In the genomic region with DNA sequence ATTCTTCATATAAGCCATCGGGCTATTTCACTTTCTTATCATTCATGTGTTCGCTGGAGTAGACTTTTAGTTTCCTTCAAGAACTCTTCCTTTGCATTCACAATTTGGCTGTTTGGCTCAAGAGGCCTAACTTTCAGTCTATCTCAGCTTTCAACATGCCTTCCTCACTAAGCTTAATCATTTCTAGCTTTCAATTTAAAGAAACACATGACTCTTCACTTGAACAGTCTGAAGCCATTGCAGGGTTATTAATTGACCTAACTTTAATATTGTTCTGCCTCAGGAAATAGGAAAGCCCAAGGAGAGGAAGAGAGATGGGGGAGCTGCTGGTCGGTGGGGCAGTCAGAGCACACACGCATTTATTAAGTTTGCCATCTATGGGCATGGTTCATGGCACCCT, we compare ENCODE assay signal across 23 cellular contexts.
DNase-seq lines count a peak whose midpoint lies in the region; ATAC-seq, FAIRE-seq and TF ChIP-seq lines count a peak whose summit lies in the region.
"Had no signal": no experiment of that assay in that cellular context is flagged by ENCODE, and none has a peak within 500 bp of the region (broad histone marks: within the 10 kb centered on the region; RNA-seq: fewer than 3 reads in every experiment).

No MANE protein-coding gene starts in this region.

- no peaks in the 10 kb centered on the region for H3K36me3 ChIP-seq in GM12878 (ENCODE audit: control insufficient read depth in 2 of 2, insufficient read depth in 2 of 2, low read length in 1 of 2)
- H3K36me3 ChIP-seq: adrenal gland, heart right ventricle, neural progenitor cell, SJCRH30, stomach had no signal

- no peak for TF ChIP-seq RAD21 in GM12878 (IDR thresholded peaks at IDR 0.05; ENCODE audit: insufficient read depth, low read depth, low read length)

- no peaks in the 10 kb centered on the region for H3K4me1 ChIP-seq in GM12878 (ENCODE audit: control insufficient read depth, insufficient read depth, low read length)
- H3K4me1 ChIP-seq: adrenal gland, heart right ventricle, SJCRH30, stomach had no signal

- no peak for TF ChIP-seq POLR2A in GM12878 (IDR thresholded peaks at IDR 0.05; ENCODE audit: low read depth, low read length)

- FAIRE-seq in GM12878 (lab: Jason Lieb, UNC): no peak
- FAIRE-seq: islet of Langerhans had no signal

- DNase-seq in GM12878 (ENCODE audit: low read depth, low spot score): no peak
- no peak for DNase-seq in NCI-H1105 (lab: John Stamatoyannopoulos, UW)
- no peak for DNase-seq in NCI-H524 (lab: John Stamatoyannopoulos, UW)
- DNase-seq in T-helper 2 cell: no peak
- DNase-seq in middle frontal gyrus (ENCODE audit: extremely low spot score, low spot score): no peak
- DNase-seq: activated effector memory CD4-positive, alpha-beta T cell treated with Interleukin-2 at 50 U/mL for 16 hours; adrenal gland; caudate nucleus; effector CD4-positive, alpha-beta T cell; GM23248; heart right ventricle; NCI-H1694 treated with DMSO at 0.1 percent for 48 hours; NCI-H446 treated with DMSO at 0.1 percent for 48 hours; OCI-M1; retina; SJCRH30; stomach had no signal

- in situ Hi-C loops in GM12878 (cut with MboI): no loop called here

- no peaks in the 10 kb centered on the region for H3K27me3 ChIP-seq in GM12878 (replicated peaks in 1 of 2; ENCODE audit: control insufficient read depth in 2 of 2, insufficient read depth in 2 of 2, low read length in 1 of 2)
- H3K27me3 ChIP-seq: adrenal gland, heart right ventricle, neural progenitor cell, SJCRH30, stomach had no signal

- POLR2A ChIA-PET in GM12878 (lab: Charles Lee): no interaction called here

- CTCF ChIA-PET in GM12878 (lab: Yijun Ruan, JAX): no interaction called here

- H3K4me2 ChIP-seq in GM12878 (ENCODE audit: control insufficient read depth, insufficient read depth): no peak overlapping the region
- H3K4me2 ChIP-seq: neural progenitor cell had no signal

- WGBS in GM12878 (ENCODE audit: insufficient coverage, insufficient replicate concordance, low lambda C conversion rate, missing lambda C conversion rate): 15% methylated on average over 4 of the region's 4 CpGs

- H3K79me2 ChIP-seq in GM12878 (ENCODE audit: control insufficient read depth, insufficient read depth, low read length): no peaks in the 10 kb centered on the region

- no peaks in the 10 kb centered on the region for H4K20me1 ChIP-seq in GM12878 (ENCODE audit: control insufficient read depth, insufficient read depth)

- BruUV-seq in GM12878 (replicated peaks; lab: Mats Ljungman, UMichigan): no TSS peak

- intact Hi-C loops in GM12878 (cut with micrococcal nuclease; ENCODE audit: unreplicated experiment): no loop called here

- no peak overlapping the region for H3K9ac ChIP-seq in GM12878 (ENCODE audit: control insufficient read depth, insufficient read depth, low read length)
- H3K9ac ChIP-seq: GM23248, neural progenitor cell had no signal

- no peak overlapping the region for H3K27ac ChIP-seq in GM12878 (ENCODE audit: control insufficient read depth, insufficient read depth)
- H3K27ac ChIP-seq: adrenal gland, GM23248, heart right ventricle, neural progenitor cell, SJCRH30, stomach had no signal

- no peak overlapping the region for H3K4me3 ChIP-seq in GM12878
- H3K4me3 ChIP-seq: adrenal gland, GM23248, heart right ventricle, neural progenitor cell, SJCRH30, stomach had no signal

- TF ChIP-seq EP300 in GM12878 (IDR thresholded peaks at IDR 0.05; ENCODE audit: borderline replicate concordance in 1 of 2, control insufficient read depth in 1 of 2, low read depth in 2 of 2, low read length in 2 of 2): no peak

- SMC1A ChIA-PET in GM12878 (lab: Charles Lee; ENCODE audit: uncharacterized antibody, unreplicated experiment): interaction anchor here (0.5 kb wide), 1 partner anchor 9 kb away, joined by 3 read pairs; no protein-coding TSS in a partner anchor

- TF ChIP-seq CTCF in GM12878 (IDR thresholded peaks at IDR 0.05 in 2 of 3, conservative IDR thresholded peaks at IDR 0.05 in 1 of 3; ENCODE audit: control insufficient read depth in 2 of 3, extremely low read depth in 1 of 3, insufficient read depth in 1 of 3, low read depth in 3 of 3, low read length in 3 of 3): no peak

- no peak overlapping the region for H2AFZ ChIP-seq in GM12878 (ENCODE audit: control insufficient read depth, low read depth, low read length)
- H2AFZ ChIP-seq: GM23248, neural progenitor cell had no signal

- RAD21 ChIA-PET in GM12878 (lab: Charles Lee; ENCODE audit: unreplicated experiment): no interaction called here

- peak; percentile 82 for ATAC-seq in GM18870 (IDR thresholded peaks at IDR 0.05; ENCODE audit: unreplicated experiment)
- ATAC-seq in GM21576 (IDR thresholded peaks at IDR 0.05; ENCODE audit: unreplicated experiment): peak; percentile 47
- peak; percentile 85 for ATAC-seq in HG03064 (IDR thresholded peaks at IDR 0.05; ENCODE audit: low read depth, unreplicated experiment)
- peak; percentile 77 for ATAC-seq in GM12878
- ATAC-seq: activated CD4-positive, CD25-positive, alpha-beta regulatory T cell treated with anti-CD3 and anti-CD28 coated beads, Interleukin-2, amount 50 U/mL, for 24 hours; heart right ventricle had no signal

- H3K9me3 ChIP-seq in GM12878 (replicated peaks; ENCODE audit: control insufficient read depth, insufficient read depth, low read length): no peaks in the 10 kb centered on the region
- H3K9me3 ChIP-seq: adrenal gland, heart right ventricle, SJCRH30, stomach had no signal

TF ChIP-seq in GM12878, 131 proteins besides CTCF, POLR2A, EP300 and RAD21 (continues in another document):
- TF ChIP-seq SUZ12 (IDR thresholded peaks at IDR 0.05; ENCODE audit: unreplicated experiment) (no peak), POLR2AphosphoS5 (IDR thresholded peaks at IDR 0.05; ENCODE audit: low read length) (no peak), CHD2 (IDR thresholded peaks at IDR 0.05; ENCODE audit: borderline replicate concordance, low read depth, low read length) (no peak), PAX5 (IDR thresholded peaks at IDR 0.05; ENCODE audit: borderline replicate concordance, low read depth, low read length) (no peak), TBL1XR1 (IDR thresholded peaks at IDR 0.05; ENCODE audit: low read depth, low read length) (no peak), SMAD1 (IDR thresholded peaks at IDR 0.05; ENCODE audit: low read depth, partially characterized antibody) (no peak), ZNF217 (IDR thresholded peaks at IDR 0.05) (no peak)
- TF ChIP-seq, protein P1, sequence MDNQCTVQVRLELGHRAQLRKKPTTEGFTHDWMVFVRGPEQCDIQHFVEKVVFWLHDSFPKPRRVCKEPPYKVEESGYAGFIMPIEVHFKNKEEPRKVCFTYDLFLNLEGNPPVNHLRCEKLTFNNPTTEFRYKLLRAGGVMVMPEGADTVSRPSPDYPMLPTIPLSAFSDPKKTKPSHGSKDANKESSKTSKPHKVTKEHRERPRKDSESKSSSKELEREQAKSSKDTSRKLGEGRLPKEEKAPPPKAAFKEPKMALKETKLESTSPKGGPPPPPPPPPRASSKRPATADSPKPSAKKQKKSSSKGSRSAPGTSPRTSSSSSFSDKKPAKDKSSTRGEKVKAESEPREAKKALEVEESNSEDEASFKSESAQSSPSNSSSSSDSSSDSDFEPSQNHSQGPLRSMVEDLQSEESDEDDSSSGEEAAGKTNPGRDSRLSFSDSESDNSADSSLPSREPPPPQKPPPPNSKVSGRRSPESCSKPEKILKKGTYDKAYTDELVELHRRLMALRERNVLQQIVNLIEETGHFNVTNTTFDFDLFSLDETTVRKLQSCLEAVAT (IDR thresholded peaks at IDR 0.05): no peak
- TF ChIP-seq, protein P2, sequence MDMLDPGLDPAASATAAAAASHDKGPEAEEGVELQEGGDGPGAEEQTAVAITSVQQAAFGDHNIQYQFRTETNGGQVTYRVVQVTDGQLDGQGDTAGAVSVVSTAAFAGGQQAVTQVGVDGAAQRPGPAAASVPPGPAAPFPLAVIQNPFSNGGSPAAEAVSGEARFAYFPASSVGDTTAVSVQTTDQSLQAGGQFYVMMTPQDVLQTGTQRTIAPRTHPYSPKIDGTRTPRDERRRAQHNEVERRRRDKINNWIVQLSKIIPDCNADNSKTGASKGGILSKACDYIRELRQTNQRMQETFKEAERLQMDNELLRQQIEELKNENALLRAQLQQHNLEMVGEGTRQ (IDR thresholded peaks at IDR 0.05; ENCODE audit: borderline replicate concordance, low read depth, low read length): no peak
- TF ChIP-seq, protein P3, sequence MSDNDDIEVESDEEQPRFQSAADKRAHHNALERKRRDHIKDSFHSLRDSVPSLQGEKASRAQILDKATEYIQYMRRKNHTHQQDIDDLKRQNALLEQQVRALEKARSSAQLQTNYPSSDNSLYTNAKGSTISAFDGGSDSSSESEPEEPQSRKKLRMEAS (IDR thresholded peaks at IDR 0.05; ENCODE audit: low read depth, low read length): no peak
- TF ChIP-seq, protein P4, sequence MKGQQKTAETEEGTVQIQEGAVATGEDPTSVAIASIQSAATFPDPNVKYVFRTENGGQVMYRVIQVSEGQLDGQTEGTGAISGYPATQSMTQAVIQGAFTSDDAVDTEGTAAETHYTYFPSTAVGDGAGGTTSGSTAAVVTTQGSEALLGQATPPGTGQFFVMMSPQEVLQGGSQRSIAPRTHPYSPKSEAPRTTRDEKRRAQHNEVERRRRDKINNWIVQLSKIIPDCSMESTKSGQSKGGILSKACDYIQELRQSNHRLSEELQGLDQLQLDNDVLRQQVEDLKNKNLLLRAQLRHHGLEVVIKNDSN (IDR thresholded peaks at IDR 0.05; ENCODE audit: borderline replicate concordance, extremely low read length, insufficient read depth, low read depth, low read length): no peak
- TF ChIP-seq, protein P5, sequence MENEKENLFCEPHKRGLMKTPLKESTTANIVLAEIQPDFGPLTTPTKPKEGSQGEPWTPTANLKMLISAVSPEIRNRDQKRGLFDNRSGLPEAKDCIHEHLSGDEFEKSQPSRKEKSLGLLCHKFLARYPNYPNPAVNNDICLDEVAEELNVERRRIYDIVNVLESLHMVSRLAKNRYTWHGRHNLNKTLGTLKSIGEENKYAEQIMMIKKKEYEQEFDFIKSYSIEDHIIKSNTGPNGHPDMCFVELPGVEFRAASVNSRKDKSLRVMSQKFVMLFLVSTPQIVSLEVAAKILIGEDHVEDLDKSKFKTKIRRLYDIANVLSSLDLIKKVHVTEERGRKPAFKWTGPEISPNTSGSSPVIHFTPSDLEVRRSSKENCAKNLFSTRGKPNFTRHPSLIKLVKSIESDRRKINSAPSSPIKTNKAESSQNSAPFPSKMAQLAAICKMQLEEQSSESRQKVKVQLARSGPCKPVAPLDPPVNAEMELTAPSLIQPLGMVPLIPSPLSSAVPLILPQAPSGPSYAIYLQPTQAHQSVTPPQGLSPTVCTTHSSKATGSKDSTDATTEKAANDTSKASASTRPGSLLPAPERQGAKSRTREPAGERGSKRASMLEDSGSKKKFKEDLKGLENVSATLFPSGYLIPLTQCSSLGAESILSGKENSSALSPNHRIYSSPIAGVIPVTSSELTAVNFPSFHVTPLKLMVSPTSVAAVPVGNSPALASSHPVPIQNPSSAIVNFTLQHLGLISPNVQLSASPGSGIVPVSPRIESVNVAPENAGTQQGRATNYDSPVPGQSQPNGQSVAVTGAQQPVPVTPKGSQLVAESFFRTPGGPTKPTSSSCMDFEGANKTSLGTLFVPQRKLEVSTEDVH (IDR thresholded peaks at IDR 0.05; ENCODE audit: low read depth, partially characterized antibody): no peak
